Comparison of ENCODE assay signal across 8 cellular contexts in the genomic region with DNA sequence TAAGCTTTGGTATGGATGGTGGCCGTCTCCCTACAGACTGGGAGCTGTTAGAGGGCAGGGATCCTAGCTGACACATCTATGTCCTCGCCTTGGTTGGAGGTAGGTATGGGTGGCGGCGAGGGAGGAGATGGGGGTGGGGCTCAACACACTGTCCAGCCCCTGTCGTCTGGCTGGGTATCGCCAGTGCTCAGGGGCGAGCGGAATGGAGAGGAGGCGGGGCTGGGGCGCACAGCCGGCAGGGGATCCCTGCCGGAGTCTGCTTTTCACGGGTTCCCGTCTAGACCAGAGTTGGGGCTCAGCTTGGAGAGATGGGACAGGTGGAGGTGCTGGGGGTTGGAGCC. TPM values are rescaled to one million over a fixed set of nuclear protein-coding genes. Genes with fewer than 3 reads are reported as not detected.
DNase-seq lines count a peak whose midpoint lies in the region; ATAC-seq, FAIRE-seq and TF ChIP-seq lines count a peak whose summit lies in the region.

No MANE protein-coding gene starts in this region.

- H3K27ac ChIP-seq in tibial artery (no peak overlapping the region), aorta (ENCODE audit: low read depth in 1 of 2, low read length in 2 of 2) (no peak overlapping the region)

- H3K9me3 ChIP-seq in tibial artery, result no peaks in the 10 kb centered on the region
- H3K9me3 ChIP-seq in aorta (ENCODE audit: control insufficient read depth, low read length), result no peaks in the 10 kb centered on the region

- intact Hi-C loops in left colon (cut with DNase I, micrococcal nuclease), result loop anchor here (5.0 to 10.0 kb wide), 2 partner anchors 59 to 62 kb away; no protein-coding TSS in a partner anchor
- intact Hi-C loops in tibial artery (cut with DNase I; ENCODE audit: low total_unique reads), result no loop called here
- intact Hi-C loops in aorta (cut with DNase I), result loop anchor here in 1 of 2 donors (2.0 kb wide), 1 partner anchor 18 kb away; no protein-coding TSS in a partner anchor

- H3K4me3 ChIP-seq in tibial artery (peak overlapping the region; percentile 52 to 67), aorta (ENCODE audit: low read length in 2 of 2) (no peak overlapping the region)

- peak; percentile 90 for DNase-seq in Caki2 (ENCODE audit: low read depth)
- DNase-seq in left colon, result peak; percentile 56 to 63
- no peak for DNase-seq in tibial artery
- DNase-seq in GM19239 (ENCODE audit: insufficient read length, low spot score), result no peak
- DNase-seq in aorta, result no peak
- DNase-seq in NCI-H2107 (lab: John Stamatoyannopoulos, UW), result no peak

- 17 to 27% methylated on average over 14 of the region's 14 CpGs for WGBS in aorta, 2 donors

- peaks cover 47% of the 10 kb centered on the region for H3K4me1 Mint-ChIP-seq in activated naive CD8-positive, alpha-beta T cell (ENCODE audit: low read depth)

- FAIRE-seq in GM19239 (lab: Jason Lieb, UNC), result no peak

- ATAC-seq in HG03175 (IDR thresholded peaks at IDR 0.05; ENCODE audit: unreplicated experiment), result peak; percentile 6
- ATAC-seq in left colon, result peak; percentile 25
- ATAC-seq in aorta (ENCODE audit: low FRiP score), result no peak

- H3K4me3 Mint-ChIP-seq in activated naive CD8-positive, alpha-beta T cell, result peak overlapping the region; percentile 80

- H3K36me3 Mint-ChIP-seq in activated naive CD8-positive, alpha-beta T cell, result no peaks in the 10 kb centered on the region

- in situ Hi-C loops in Caki2 (cut with HindIII; ENCODE audit: low pct_unique_long_range_greater_than_20kb, low sequenced_read_pairs), result loop anchor here (5.0 kb wide), 1 partner anchor 69 kb away; no protein-coding TSS in a partner anchor

- no peak for TF ChIP-seq CTCF in tibial artery (IDR thresholded peaks at IDR 0.05)

- H3K27ac Mint-ChIP-seq in activated naive CD8-positive, alpha-beta T cell, result no peak overlapping the region

- H3K27me3 ChIP-seq in tibial artery (peaks cover 0 to 15% of the 10 kb centered on the region in 2 donors), aorta (ENCODE audit: control insufficient read depth in 1 of 2, insufficient read depth in 2 of 2, low read length in 1 of 2) (no peaks in the 10 kb centered on the region)

- H3K27me3 Mint-ChIP-seq in activated naive CD8-positive, alpha-beta T cell, result no peaks in the 10 kb centered on the region

- H3K36me3 ChIP-seq in tibial artery (no peaks in the 10 kb centered on the region), aorta (ENCODE audit: control insufficient read depth in 1 of 2, insufficient read depth in 2 of 2, low read length in 1 of 2) (no peaks in the 10 kb centered on the region)

- no peaks in the 10 kb centered on the region for H3K9me3 Mint-ChIP-seq in activated naive CD8-positive, alpha-beta T cell (ENCODE audit: low read depth)

- H3K4me1 ChIP-seq in tibial artery (peaks cover 4 to 35% (median 23%) of the 10 kb centered on the region in 4 donors), aorta (ENCODE audit: control insufficient read depth in 1 of 2, insufficient read depth in 2 of 2, low read length in 2 of 2) (no peaks in the 10 kb centered on the region)

RNA-seq across cellular contexts. Expression of gene TAMALIN, which starts 16.1 kb away (rescaled TPM):
- not detected in 2 replicates for total RNA-seq in Caki2 (2014; rRNA removed; shearing (Covaris generic); ENCODE audit: low replicate concordance)
- total RNA-seq in left colon, result 10 to 100 TPM in 1 of 2 donors, 1 to 10 TPM in 1; 9.0 to 10.7 TPM
- 100 to 1,000 TPM in 1 of 2 donors, 10 to 100 TPM in 1; 64.2 to 129 TPM for total RNA-seq in aorta
- 10 to 100 TPM in 1 of 2 donors, 1 to 10 TPM in 1; 7.1 to 13.8 TPM for polyA plus RNA-seq in aorta

RNA-seq across cellular contexts. Expression of gene NR4A1, which starts 28.4 kb away (rescaled TPM):
- 0.07 TPM in 1 of 2 replicates, not detected in the other for total RNA-seq in Caki2 (2014; rRNA removed; shearing (Covaris generic); ENCODE audit: low replicate concordance)
- total RNA-seq in left colon (100 to 1,000 TPM in 1 of 2 donors, 10 to 100 TPM in 1; 37.7 to 182 TPM), aorta (100 to 1,000 TPM; 175 to 677 TPM)
- polyA plus RNA-seq in aorta, result 100 to 1,000 TPM in 1 of 2 donors, 10 to 100 TPM in 1; 48.2 to 392 TPM

RNA-seq across cellular contexts. Expression of gene ATG101, which starts 47.0 kb away (rescaled TPM):
- total RNA-seq in Caki2 (2014; rRNA removed; shearing (Covaris generic); ENCODE audit: low replicate concordance), result 126 and 183 TPM in 2 replicates
- total RNA-seq in left colon (10 to 100 TPM; 35.0 to 36.3 TPM), aorta (10 to 100 TPM; 28.2 to 32.2 TPM)
- polyA plus RNA-seq in aorta, result 10 to 100 TPM; 40.9 to 44.0 TPM

RNA-seq across cellular contexts. Expression of gene SMIM41, which starts 56.7 kb away (rescaled TPM):
- total RNA-seq in Caki2 (2014; rRNA removed; shearing (Covaris generic); ENCODE audit: low replicate concordance), result not detected in 2 replicates
- total RNA-seq in left colon (under 1 TPM in 1 of 2 donors, not detected in 1; 0.31 TPM), aorta (under 1 TPM in 1 of 2 donors, not detected in 1; 0.84 TPM)
- polyA plus RNA-seq in aorta, result not detected

Comparison
In these comparisons a context has a peak if more than half of its experiments do, and no peak if none do; other contexts are left out.
1. DNase-seq: peak in Caki2 (single experiment) and left colon (2 of 2); none in tibial artery (0 of 2), GM19239 (single experiment), aorta (0 of 2) and NCI-H2107 (single experiment).
2. H3K4me3 ChIP-seq: peak in tibial artery (2 of 2); none in aorta (0 of 2).
3. RNA of gene NR4A1, which starts 28.4 kb away (total RNA-seq): 175 to 677 TPM in aorta and 37.7 to 182 TPM in left colon; 0.07 TPM in Caki2; every median in the first group is over 10 times any median in the second.